ENCODE assay signal across 12 cellular contexts in the genomic region with DNA sequence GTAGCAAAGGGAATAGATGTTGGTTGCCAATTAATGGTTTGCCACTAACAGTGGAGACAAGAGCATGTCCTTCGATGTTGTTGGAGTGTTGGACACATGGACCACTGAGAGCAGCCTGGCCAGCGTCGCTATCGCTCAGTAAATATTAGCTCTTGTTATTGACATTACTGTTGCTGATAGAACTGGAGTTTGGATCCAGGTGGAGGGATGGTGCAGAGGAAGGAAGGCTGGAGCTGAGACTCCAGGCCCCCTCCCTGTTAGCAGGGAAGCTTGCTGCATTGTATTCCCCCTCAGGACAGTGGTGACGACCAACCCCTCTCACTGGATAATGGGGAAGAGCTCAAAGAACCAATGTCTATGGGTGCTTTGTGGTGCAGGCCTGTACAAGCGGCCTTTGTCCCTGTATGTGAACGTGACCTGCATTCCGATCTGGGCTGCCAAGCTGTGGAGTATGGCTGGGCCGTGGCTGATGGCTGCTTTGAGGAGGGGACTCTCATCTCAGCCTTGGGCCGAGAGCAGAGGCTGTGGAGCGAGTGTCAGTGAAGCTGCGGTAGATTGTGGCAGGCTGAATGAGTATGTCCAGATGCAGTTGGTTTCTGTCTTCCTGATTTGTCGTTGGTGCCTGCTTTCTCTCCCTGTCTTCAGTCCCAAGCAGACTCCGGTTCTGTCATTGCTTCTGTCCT. TPM values are rescaled to one million over a fixed set of nuclear protein-coding genes. Genes with fewer than 3 reads are reported as not detected.
DNase-seq lines count a peak whose midpoint lies in the region; TF ChIP-seq lines count a peak whose summit lies in the region.
"Had no signal": no experiment of that assay in that cellular context is flagged by ENCODE, and none has a peak within 500 bp of the region (broad histone marks: within the 10 kb centered on the region; RNA-seq: fewer than 3 reads in every experiment).

No MANE protein-coding gene starts in this region.

- TF ChIP-seq CTCF in OCI-LY1 (IDR thresholded peaks at IDR 0.05; ENCODE audit: low read length) (no peak), neutrophil (IDR thresholded peaks at IDR 0.05) (no peak), SK-N-SH (IDR thresholded peaks at IDR 0.05) (no peak)

- H3F3A ChIP-seq in OCI-LY1 (ENCODE audit: insufficient read depth, low read length) (peaks cover 5% of the 10 kb centered on the region; the same call in 1 of the 2 replicates), SK-N-SH (replicated peaks; ENCODE audit: insufficient read depth) (no peaks in the 10 kb centered on the region)

- peak overlapping the region; percentile 76 for H3K4me2 ChIP-seq in OCI-LY1 (ENCODE audit: low read length)
- no peak overlapping the region for H3K4me2 ChIP-seq in SK-N-SH

- H2AFZ ChIP-seq in OCI-LY1 (ENCODE audit: low read length) = no peak overlapping the region
- no peak overlapping the region for H2AFZ ChIP-seq in SK-N-SH (ENCODE audit: low read depth)

- no peaks in the 10 kb centered on the region for H3K9me2 ChIP-seq in OCI-LY1 (ENCODE audit: low read depth, low read length)
- H3K9me2 ChIP-seq in SK-N-SH = no peaks in the 10 kb centered on the region

- CTCF ChIA-PET in SK-N-SH (lab: Yijun Ruan, JAX) = interaction anchor here (0.8 to 3.8 kb wide), 4 partner anchors 13 to 46 kb away, joined by 3 to 19 read pairs (median 4); no protein-coding TSS in a partner anchor

- TF ChIP-seq RAD21 in SK-N-SH (IDR thresholded peaks at IDR 0.05; ENCODE audit: low read length) = no peak

- H3K4me1 ChIP-seq in OCI-LY1 (ENCODE audit: insufficient read depth, low read length, severe bottlenecking) (peaks cover 79% of the 10 kb centered on the region), neutrophil (ENCODE audit: control insufficient read depth in 1 of 2, insufficient read depth in 1 of 2, low read depth in 1 of 2, low read length in 1 of 2) (peaks cover 41 to 43% of the 10 kb centered on the region in 2 experiments), SK-N-SH (ENCODE audit: control insufficient read depth in 1 of 2, insufficient read depth in 2 of 2, low read depth in 1 of 2, low read length in 1 of 2) (no peaks in the 10 kb centered on the region; a peak in 1 of 4 replicates)

- H3K79me2 ChIP-seq in OCI-LY1 (ENCODE audit: insufficient read depth, low read length) (peaks cover 31% of the 10 kb centered on the region), SK-N-SH (ENCODE audit: insufficient read depth) (peaks cover 99% of the 10 kb centered on the region)

- POLR2A ChIA-PET in SK-N-SH (lab: Yijun Ruan, JAX) = no interaction called here

- WGBS in SK-N-SH (ENCODE audit: low lambda C conversion rate) = 87% methylated on average over 14 of the region's 14 CpGs

- peak; percentile 62 for DNase-seq in COLO668 (lab: John Stamatoyannopoulos, UW; ENCODE audit: unreplicated experiment)
- DNase-seq in foreskin melanocyte = peak; percentile 65
- no peak for DNase-seq in NCI-H1105 (lab: John Stamatoyannopoulos, UW)
- no peak for DNase-seq in SK-N-SH
- DNase-seq in activated CD8-positive, alpha-beta memory T cell treated with anti-CD3 and anti-CD28 coated beads for 24 hours = no peak
- no peak for DNase-seq in NCI-H510A treated with DMSO at 0.1 percent for 48 hours (lab: John Stamatoyannopoulos, UW)
- DNase-seq: activated CD8-positive, alpha-beta memory T cell treated with anti-CD3 and anti-CD28 coated beads, Interleukin-2, amount 50 U/mL, for 4 hours; foreskin keratinocyte; naive thymus-derived CD8-positive, alpha-beta T cell; stimulated activated CD4-positive, alpha-beta T cell treated with anti-CD3 and anti-CD28 coated beads, Interleukin-2, amount 100 ng/mL, for 24 hours had no signal

- no peaks in the 10 kb centered on the region for H4K20me1 ChIP-seq in OCI-LY1 (ENCODE audit: insufficient read depth, low read length)
- peaks cover 96% of the 10 kb centered on the region for H4K20me1 ChIP-seq in SK-N-SH (ENCODE audit: insufficient read depth)

- H3K4me3 ChIP-seq in OCI-LY1 (ENCODE audit: low read depth, low read length, poor library complexity, severe bottlenecking) (peak overlapping the region; percentile 53), neutrophil (ENCODE audit: low read depth in 1 of 2, low read length in 1 of 2) (no peak overlapping the region), SK-N-SH (ENCODE audit: low read depth in 2 of 2, low read length in 1 of 2) (no peak overlapping the region)

- peak overlapping the region; percentile 61 for H3K9ac ChIP-seq in OCI-LY1 (ENCODE audit: low read length)
- no peak overlapping the region for H3K9ac ChIP-seq in SK-N-SH

- H3K27ac ChIP-seq in OCI-LY1 (ENCODE audit: low read depth, low read length, poor library complexity, severe bottlenecking) (peak overlapping the region; percentile 96), neutrophil (peak overlapping the region; percentile 89), SK-N-SH (ENCODE audit: low read depth in 2 of 2, low read length in 1 of 2) (no peak overlapping the region)
- H3K27ac ChIP-seq: foreskin keratinocyte had no signal

- H3K36me3 ChIP-seq in OCI-LY1 (ENCODE audit: insufficient read depth, low read length) (peaks cover 59% of the 10 kb centered on the region), neutrophil (peaks cover 56% of the 10 kb centered on the region), SK-N-SH (replicated peaks in 1 of 2; ENCODE audit: control insufficient read depth in 1 of 2, insufficient read depth in 2 of 2, low read length in 1 of 2) (peaks cover 36 to 45% of the 10 kb centered on the region in 2 experiments)

- H3K9me3 ChIP-seq in OCI-LY1 (ENCODE audit: low read length) (no peaks in the 10 kb centered on the region), neutrophil (no peaks in the 10 kb centered on the region), SK-N-SH (no peaks in the 10 kb centered on the region)

- H3K27me3 ChIP-seq in OCI-LY1 (ENCODE audit: insufficient read depth, low read length) = no peaks in the 10 kb centered on the region
- H3K27me3 ChIP-seq in neutrophil = no peaks in the 10 kb centered on the region
- H3K27me3 ChIP-seq in SK-N-SH (ENCODE audit: insufficient read depth) = no peaks in the 10 kb centered on the region
- H3K27me3 ChIP-seq: foreskin keratinocyte had no signal

- no peak for TF ChIP-seq EP300 in SK-N-SH (IDR thresholded peaks at IDR 0.05; ENCODE audit: borderline replicate concordance in 1 of 2, low read depth in 1 of 2, low read length in 1 of 2)

TF ChIP-seq in SK-N-SH, 30 proteins besides CTCF, POLR2A, EP300 and RAD21 (continues in another document):
- TF ChIP-seq MAX (IDR thresholded peaks at IDR 0.05; ENCODE audit: low read depth) = no peak
- no peak for TF ChIP-seq EZH2phosphoT487 (IDR thresholded peaks at IDR 0.05; ENCODE audit: borderline replicate concordance, low read depth)
- TF ChIP-seq USF1 (IDR thresholded peaks at IDR 0.05; ENCODE audit: borderline replicate concordance, low read depth) = no peak
- no peak for TF ChIP-seq SMC3 (IDR thresholded peaks at IDR 0.05; ENCODE audit: low read depth, low read length)
- TF ChIP-seq, protein P1, sequence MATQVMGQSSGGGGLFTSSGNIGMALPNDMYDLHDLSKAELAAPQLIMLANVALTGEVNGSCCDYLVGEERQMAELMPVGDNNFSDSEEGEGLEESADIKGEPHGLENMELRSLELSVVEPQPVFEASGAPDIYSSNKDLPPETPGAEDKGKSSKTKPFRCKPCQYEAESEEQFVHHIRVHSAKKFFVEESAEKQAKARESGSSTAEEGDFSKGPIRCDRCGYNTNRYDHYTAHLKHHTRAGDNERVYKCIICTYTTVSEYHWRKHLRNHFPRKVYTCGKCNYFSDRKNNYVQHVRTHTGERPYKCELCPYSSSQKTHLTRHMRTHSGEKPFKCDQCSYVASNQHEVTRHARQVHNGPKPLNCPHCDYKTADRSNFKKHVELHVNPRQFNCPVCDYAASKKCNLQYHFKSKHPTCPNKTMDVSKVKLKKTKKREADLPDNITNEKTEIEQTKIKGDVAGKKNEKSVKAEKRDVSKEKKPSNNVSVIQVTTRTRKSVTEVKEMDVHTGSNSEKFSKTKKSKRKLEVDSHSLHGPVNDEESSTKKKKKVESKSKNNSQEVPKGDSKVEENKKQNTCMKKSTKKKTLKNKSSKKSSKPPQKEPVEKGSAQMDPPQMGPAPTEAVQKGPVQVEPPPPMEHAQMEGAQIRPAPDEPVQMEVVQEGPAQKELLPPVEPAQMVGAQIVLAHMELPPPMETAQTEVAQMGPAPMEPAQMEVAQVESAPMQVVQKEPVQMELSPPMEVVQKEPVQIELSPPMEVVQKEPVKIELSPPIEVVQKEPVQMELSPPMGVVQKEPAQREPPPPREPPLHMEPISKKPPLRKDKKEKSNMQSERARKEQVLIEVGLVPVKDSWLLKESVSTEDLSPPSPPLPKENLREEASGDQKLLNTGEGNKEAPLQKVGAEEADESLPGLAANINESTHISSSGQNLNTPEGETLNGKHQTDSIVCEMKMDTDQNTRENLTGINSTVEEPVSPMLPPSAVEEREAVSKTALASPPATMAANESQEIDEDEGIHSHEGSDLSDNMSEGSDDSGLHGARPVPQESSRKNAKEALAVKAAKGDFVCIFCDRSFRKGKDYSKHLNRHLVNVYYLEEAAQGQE (IDR thresholded peaks at IDR 0.05; ENCODE audit: low read depth, low read length) = no peak
- no peak for TF ChIP-seq NFIC (IDR thresholded peaks at IDR 0.05; ENCODE audit: borderline replicate concordance)

RNA-seq across cellular contexts. Expression of gene CLASRP, which starts 7.0 kb away (rescaled TPM):
- 53.8 and 54.8 TPM in 2 replicates for polyA plus RNA-seq in SK-N-SH (2012; rRNA removed)
- polyA plus RNA-seq in SK-N-SH (2012; cell fraction: cytosol; rRNA removed) = 17.8 and 18.8 TPM in 2 replicates
- polyA plus RNA-seq in SK-N-SH (2012; cell fraction: nucleus; rRNA removed) = 283 and 291 TPM in 2 replicates

RNA-seq across cellular contexts. Expression of gene ZNF296, which starts 30.5 kb away (rescaled TPM):
- polyA plus RNA-seq in SK-N-SH (2012; rRNA removed) = 0.16 and 0.21 TPM in 2 replicates
- 0.06 and 0.12 TPM in 2 replicates for polyA plus RNA-seq in SK-N-SH (2012; cell fraction: cytosol; rRNA removed)
- 2.1 and 2.8 TPM in 2 replicates for polyA plus RNA-seq in SK-N-SH (2012; cell fraction: nucleus; rRNA removed)

RNA-seq across cellular contexts. Expression of gene GEMIN7, which starts 33.2 kb away (rescaled TPM):
- polyA plus RNA-seq in SK-N-SH (2012; rRNA removed) = 24.2 and 28.7 TPM in 2 replicates
- 14.5 and 19.1 TPM in 2 replicates for polyA plus RNA-seq in SK-N-SH (2012; cell fraction: cytosol; rRNA removed)
- polyA plus RNA-seq in SK-N-SH (2012; cell fraction: nucleus; rRNA removed) = 16.1 and 16.5 TPM in 2 replicates

RNA-seq across cellular contexts. Expression of gene RELB, which starts 44.5 kb away (rescaled TPM):
- polyA plus RNA-seq in SK-N-SH (2012; rRNA removed) = 9.5 and 12.6 TPM in 2 replicates
- polyA plus RNA-seq in SK-N-SH (2012; cell fraction: cytosol; rRNA removed) = 5.8 and 9.7 TPM in 2 replicates
- polyA plus RNA-seq in SK-N-SH (2012; cell fraction: nucleus; rRNA removed) = 14.8 and 15.1 TPM in 2 replicates

RNA-seq across cellular contexts. Expression of gene PPP1R37, which starts 47.2 kb away (rescaled TPM):
- polyA plus RNA-seq in SK-N-SH (2012; rRNA removed) = 19.3 and 24.4 TPM in 2 replicates
- 9.4 and 14.2 TPM in 2 replicates for polyA plus RNA-seq in SK-N-SH (2012; cell fraction: cytosol; rRNA removed)
- polyA plus RNA-seq in SK-N-SH (2012; cell fraction: nucleus; rRNA removed) = 53.9 and 70.9 TPM in 2 replicates

Comparison
In these comparisons a context has a peak if more than half of its experiments do, and no peak if none do; other contexts are left out.
1. DNase-seq: peak in COLO668 (single experiment) and foreskin melanocyte (single experiment); none in NCI-H1105 (single experiment), SK-N-SH (single experiment), activated CD8-positive, alpha-beta memory T cell treated with anti-CD3 and anti-CD28 coated beads for 24 hours (single experiment) and NCI-H510A treated with DMSO at 0.1 percent for 48 hours (single experiment).
2. H3K27ac ChIP-seq: peak in OCI-LY1 (single experiment) and neutrophil (single experiment); none in SK-N-SH (0 of 2).